In genomic region chr11:73162196-73162740, GRCh38 we compare ENCODE assay signal across 25 cellular contexts. TPM values are rescaled to one million over a fixed set of nuclear protein-coding genes. Genes with fewer than 3 reads are reported as not detected.
DNase-seq lines count a peak whose midpoint lies in the region; ATAC-seq, FAIRE-seq and TF ChIP-seq lines count a peak whose summit lies in the region.
"Had no signal": no experiment of that assay in that cellular context is flagged by ENCODE, and none has a peak within 500 bp of the region (broad histone marks: within the 10 kb centered on the region; RNA-seq: fewer than 3 reads in every experiment).

No MANE protein-coding gene starts in this region.

- H3K27ac Mint-ChIP-seq in stimulated activated effector memory CD8-positive, alpha-beta T cell treated with anti-CD3 and anti-CD28 coated beads, Interleukin-12 subunit alpha, Interleukin-12 subunit beta, amount 100 ng/mL, for 72 hours = peak overlapping the region; percentile 29
- H3K27ac Mint-ChIP-seq: T-helper 17 cell had no signal

- H3K9ac ChIP-seq in Karpas-422 (ENCODE audit: low read length) (peak overlapping the region; percentile 9; the same call in 1 of the 2 replicates), GM12878 (ENCODE audit: control insufficient read depth, insufficient read depth, low read length) (no peak overlapping the region), MM.1S (ENCODE audit: low read length) (no peak overlapping the region)

- TF ChIP-seq POLR2A in GM12878 (IDR thresholded peaks at IDR 0.05; ENCODE audit: low read depth, low read length) = no peak

- POLR2A ChIA-PET in GM12878 (lab: Charles Lee) = interaction anchor here (14.7 kb wide), 1 partner anchor 17 kb away, joined by 384 read pairs; the partner anchor contains the start of gene FCHSD2

- H3K36me3 ChIP-seq in Karpas-422 (ENCODE audit: insufficient read depth, low read length) (no peaks in the 10 kb centered on the region), GM12878 (ENCODE audit: control insufficient read depth in 2 of 2, insufficient read depth in 2 of 2, low read length in 1 of 2) (no peaks in the 10 kb centered on the region), MM.1S (replicated peaks; ENCODE audit: insufficient read depth, low read length) (no peaks in the 10 kb centered on the region)
- H3K36me3 ChIP-seq: HAP-1, heart right ventricle, upper lobe of right lung had no signal

- H3K9me2 ChIP-seq in Karpas-422 (replicated peaks; ENCODE audit: insufficient read depth, low read length) (no peaks in the 10 kb centered on the region), MM.1S (replicated peaks; ENCODE audit: insufficient read depth, low read length) (no peaks in the 10 kb centered on the region)

- peaks cover 8% of the 10 kb centered on the region; the same call in 1 of the 2 replicates for H3F3A ChIP-seq in MM.1S (ENCODE audit: insufficient read depth, low read length)

- no peak overlapping the region for H3K4me3 ChIP-seq in Karpas-422 (ENCODE audit: low read length)
- H3K4me3 ChIP-seq in GM12878 = no peak overlapping the region
- H3K4me3 ChIP-seq in MM.1S (ENCODE audit: low read length) = no peak overlapping the region
- H3K4me3 ChIP-seq: A549, HAP-1, heart right ventricle, upper lobe of right lung had no signal

- H3K9me3 ChIP-seq in Karpas-422 (ENCODE audit: low read length) = no peaks in the 10 kb centered on the region
- no peaks in the 10 kb centered on the region; the same call in 2 of the 3 replicates for H3K9me3 ChIP-seq in GM12878 (replicated peaks; ENCODE audit: control insufficient read depth, insufficient read depth, low read length)
- H3K9me3 ChIP-seq in MM.1S (replicated peaks; ENCODE audit: insufficient read depth, low read length) = no peaks in the 10 kb centered on the region
- H3K9me3 ChIP-seq: A549, HAP-1, heart right ventricle, upper lobe of right lung had no signal

- CTCF ChIA-PET in GM12878 (lab: Yijun Ruan, JAX) = interaction anchor here (0.7 to 11.0 kb wide), 10 partner anchors 10 to 140 kb away, joined by 3 to 86 read pairs (median 5); partner anchors contain the start of gene FCHSD2

- H3K27me3 ChIP-seq in Karpas-422 (ENCODE audit: low read length) (no peaks in the 10 kb centered on the region), GM12878 (replicated peaks in 1 of 2; ENCODE audit: control insufficient read depth in 2 of 2, insufficient read depth in 2 of 2, low read length in 1 of 2) (no peaks in the 10 kb centered on the region), MM.1S (replicated peaks; ENCODE audit: insufficient read depth, low read length) (no peaks in the 10 kb centered on the region)
- H3K27me3 ChIP-seq: heart right ventricle, upper lobe of right lung had no signal

- in situ Hi-C loops in GM12878 (cut with MboI) = no loop called here

- DNase-seq in activated CD8-positive, alpha-beta memory T cell treated with anti-CD3 and anti-CD28 coated beads, Interleukin-2, amount 50 U/mL, for 48 hours = peak; percentile 29
- no peak for DNase-seq in activated CD8-positive, alpha-beta memory T cell treated with anti-CD3 and anti-CD28 coated beads for 24 hours
- DNase-seq in Karpas-422 = no peak
- DNase-seq in GM12878 (ENCODE audit: low read depth, low spot score) = no peak
- DNase-seq in stimulated activated effector memory CD8-positive, alpha-beta T cell treated with anti-CD3 and anti-CD28 coated beads, Interleukin-12 subunit alpha, Interleukin-12 subunit beta, amount 100 ng/mL, for 72 hours (ENCODE audit: low spot score in 2 of 2) = no peak
- DNase-seq in MM.1S = no peak
- DNase-seq: activated CD8-positive, alpha-beta memory T cell treated with anti-CD3 and anti-CD28 coated beads, Interleukin-2, amount 50 U/mL, for 4 hours; COR-L47; DMS79 treated with DMSO at 0.1 percent for 48 hours; effector CD4-positive, alpha-beta T cell; erythroblast; foreskin fibroblast; heart right ventricle; left colon; mesendoderm; NCI-H1694; NCI-H2171; NCI-H524 treated with DMSO at 0.1 percent for 48 hours; T-helper 17 cell; upper lobe of right lung had no signal

- H3K27ac ChIP-seq in Karpas-422 (ENCODE audit: low read length) (peak overlapping the region; percentile 94), GM12878 (ENCODE audit: control insufficient read depth, insufficient read depth) (no peak overlapping the region), MM.1S (ENCODE audit: low read length) (no peak overlapping the region)
- H3K27ac ChIP-seq: A549, heart right ventricle, RWPE1, upper lobe of right lung had no signal

- WGBS in GM12878 (ENCODE audit: insufficient coverage, insufficient replicate concordance, low lambda C conversion rate, missing lambda C conversion rate) = 84% methylated on average over 10 of the region's 10 CpGs

- H3K79me2 ChIP-seq in Karpas-422 (ENCODE audit: low read length) = peaks cover 7% of the 10 kb centered on the region; the same call in 1 of the 2 replicates
- H3K79me2 ChIP-seq in GM12878 (ENCODE audit: control insufficient read depth, insufficient read depth, low read length) = peaks cover 30% of the 10 kb centered on the region
- H3K79me2 ChIP-seq in MM.1S (ENCODE audit: low read length) = no peaks in the 10 kb centered on the region

- TF ChIP-seq RAD21 in GM12878 (IDR thresholded peaks at IDR 0.05; ENCODE audit: insufficient read depth, low read depth, low read length) = no peak

- no TSS peak for BruUV-seq in GM12878 (replicated peaks; lab: Mats Ljungman, UMichigan)

- TF ChIP-seq EP300 in GM12878 (IDR thresholded peaks at IDR 0.05; ENCODE audit: borderline replicate concordance in 1 of 2, control insufficient read depth in 1 of 2, low read depth in 2 of 2, low read length in 2 of 2) = no peak

- no peaks in the 10 kb centered on the region for H4K20me1 ChIP-seq in Karpas-422 (ENCODE audit: insufficient read depth, low read depth, low read length)
- H4K20me1 ChIP-seq in GM12878 (ENCODE audit: control insufficient read depth, insufficient read depth) = no peaks in the 10 kb centered on the region
- no peaks in the 10 kb centered on the region for H4K20me1 ChIP-seq in MM.1S (ENCODE audit: insufficient read depth, low read length)

- RAD21 ChIA-PET in GM12878 (lab: Charles Lee; ENCODE audit: unreplicated experiment) = interaction anchor here (1.1 to 19.6 kb wide), 4 partner anchors 14 to 114 kb away, joined by 3 to 441 read pairs (median 63); partner anchors contain the start of gene FCHSD2

- no peak overlapping the region for H2AFZ ChIP-seq in Karpas-422 (ENCODE audit: low read length)
- peak overlapping the region; percentile 4; the same call in 1 of the 2 replicates for H2AFZ ChIP-seq in GM12878 (ENCODE audit: control insufficient read depth, low read depth, low read length)
- no peak overlapping the region for H2AFZ ChIP-seq in MM.1S (ENCODE audit: low read length)

- ATAC-seq in GM12878 (no peak; the same call in 2 of the 3 replicates), GM19452 (IDR thresholded peaks at IDR 0.05; ENCODE audit: unreplicated experiment) (no peak), GM21423 (IDR thresholded peaks at IDR 0.05; ENCODE audit: unreplicated experiment) (no peak)
- no peak for ATAC-seq in stimulated activated effector memory CD8-positive, alpha-beta T cell treated with anti-CD3 and anti-CD28 coated beads, Interleukin-12 subunit alpha, Interleukin-12 subunit beta, amount 100 ng/mL, for 72 hours
- ATAC-seq: A549, heart right ventricle, left colon, T-helper 17 cell, upper lobe of right lung had no signal

- peaks cover 75% of the 10 kb centered on the region for H3K4me1 ChIP-seq in Karpas-422 (ENCODE audit: low read length)
- H3K4me1 ChIP-seq in GM12878 (ENCODE audit: control insufficient read depth, insufficient read depth, low read length) = peaks cover 33% of the 10 kb centered on the region
- H3K4me1 ChIP-seq in MM.1S (ENCODE audit: low read length) = peaks cover 18% of the 10 kb centered on the region
- H3K4me1 ChIP-seq: A549, HAP-1 had no signal

- no peak overlapping the region for H3K4me3 Mint-ChIP-seq in stimulated activated effector memory CD8-positive, alpha-beta T cell treated with anti-CD3 and anti-CD28 coated beads, Interleukin-12 subunit alpha, Interleukin-12 subunit beta, amount 100 ng/mL, for 72 hours
- H3K4me3 Mint-ChIP-seq: T-helper 17 cell had no signal

- TF ChIP-seq CTCF in GM12878 (IDR thresholded peaks at IDR 0.05 in 2 of 3, conservative IDR thresholded peaks at IDR 0.05 in 1 of 3; ENCODE audit: control insufficient read depth in 2 of 3, extremely low read depth in 1 of 3, insufficient read depth in 1 of 3, low read depth in 3 of 3, low read length in 3 of 3) (no peak), MM.1S (IDR thresholded peaks at IDR 0.05; ENCODE audit: low read length) (no peak)

- no peaks in the 10 kb centered on the region for H3K9me3 Mint-ChIP-seq in stimulated activated effector memory CD8-positive, alpha-beta T cell treated with anti-CD3 and anti-CD28 coated beads, Interleukin-12 subunit alpha, Interleukin-12 subunit beta, amount 100 ng/mL, for 72 hours

- H3K4me2 ChIP-seq in Karpas-422 (ENCODE audit: low read depth, low read length, poor library complexity, severe bottlenecking) (peak overlapping the region; percentile 10), GM12878 (ENCODE audit: control insufficient read depth, insufficient read depth) (0 out of 2 replicates have a peak overlapping the region, but pooled peaks have one; percentile 9), MM.1S (ENCODE audit: low read depth, low read length) (no peak overlapping the region)
- H3K4me2 ChIP-seq: A549 had no signal

- intact Hi-C loops in GM12878 (cut with micrococcal nuclease; ENCODE audit: unreplicated experiment) = no loop called here

- no peaks in the 10 kb centered on the region for H3K4me1 Mint-ChIP-seq in stimulated activated effector memory CD8-positive, alpha-beta T cell treated with anti-CD3 and anti-CD28 coated beads, Interleukin-12 subunit alpha, Interleukin-12 subunit beta, amount 100 ng/mL, for 72 hours
- H3K4me1 Mint-ChIP-seq: T-helper 17 cell had no signal

- no peaks in the 10 kb centered on the region for H3K36me3 Mint-ChIP-seq in stimulated activated effector memory CD8-positive, alpha-beta T cell treated with anti-CD3 and anti-CD28 coated beads, Interleukin-12 subunit alpha, Interleukin-12 subunit beta, amount 100 ng/mL, for 72 hours

- no peak for FAIRE-seq in GM12878 (lab: Jason Lieb, UNC)
- FAIRE-seq: A549 had no signal

- SMC1A ChIA-PET in GM12878 (lab: Charles Lee; ENCODE audit: uncharacterized antibody, unreplicated experiment) = interaction anchor here (1.0 to 37.3 kb wide), 5 partner anchors 6 to 346 kb away, joined by 3 to 926 read pairs (median 6); partner anchors contain the start of gene FCHSD2

RNA-seq across cellular contexts. Expression of gene FCHSD2, which starts 20.1 kb away (rescaled TPM):
- 41.1 and 48.2 TPM in 2 replicates for total RNA-seq in Karpas-422 (2014; rRNA removed; shearing (Covaris generic); ENCODE audit: low replicate concordance)
- 80.2 and 85.2 TPM in 2 replicates for total RNA-seq in GM12878 (2013; cell fraction: nucleolus; rRNA removed)
- total RNA-seq in GM12878 (2014; rRNA removed) = 19.5 and 21.1 TPM in 2 replicates
- total RNA-seq in GM12878 (2014; rRNA removed; fragmentation: Illumina TruSeq; extraction: Trizol) = 39.2 and 42.5 TPM in 2 replicates
- total RNA-seq in GM12878 (2021) = 82.8 and 89.8 TPM in 2 replicates
- polyA plus RNA-seq in GM12878 (2011; ENCODE audit: low read depth) = 26.8 TPM
- polyA plus RNA-seq in GM12878 (2011; rRNA removed) = 52.7 and 68.3 TPM in 2 replicates
- polyA plus RNA-seq in GM12878 (2011; cell fraction: cytosol; rRNA removed) = 34.0 and 36.1 TPM in 2 replicates
- 55.8 and 56.5 TPM in 2 replicates for polyA plus RNA-seq in GM12878 (2011; cell fraction: nucleus; rRNA removed)
- 27.1 and 40.7 TPM in 2 replicates for polyA plus RNA-seq in GM12878 (2012)
- 62.4 and 70.9 TPM in 2 replicates for polyA plus RNA-seq in GM12878 (2014; fragmentation: Illumina TruSeq; extraction: Trizol)
- 10 to 100 TPM; 13.2 to 15.4 TPM for polyA plus RNA-seq in GM12878 (2014; fragmentation: Nextera tagmentation; extraction: Ambion mirVana)
- 43.0 and 44.6 TPM in 2 replicates for polyA plus RNA-seq in GM12878 (2014; rRNA removed)
- 10 to 100 TPM; 58.7 to 68.4 TPM for polyA plus RNA-seq in GM12878 (2016; fragmentation: Nextera tagmentation; extraction: Ambion mirVana)
- polyA minus RNA-seq in GM12878 (2011; rRNA and poly(A)+ RNA removed) = 46.8 and 48.8 TPM in 2 replicates
- 30.5 and 31.3 TPM in 2 replicates for polyA minus RNA-seq in GM12878 (2011; cell fraction: cytosol; rRNA and poly(A)+ RNA removed)
- polyA minus RNA-seq in GM12878 (2011; cell fraction: nucleus; rRNA and poly(A)+ RNA removed) = 36.1 and 52.3 TPM in 2 replicates

RNA-seq across cellular contexts. Expression of gene P2RY2, which starts 55.8 kb away (rescaled TPM):
- total RNA-seq in Karpas-422 (2014; rRNA removed; shearing (Covaris generic); ENCODE audit: low replicate concordance) = not detected in 2 replicates
- 1.6 and 1.8 TPM in 2 replicates for total RNA-seq in GM12878 (2013; cell fraction: nucleolus; rRNA removed)
- total RNA-seq in GM12878 (2014; rRNA removed) = 0.05 and 0.17 TPM in 2 replicates
- not detected in 2 replicates for total RNA-seq in GM12878 (2014; rRNA removed; fragmentation: Illumina TruSeq; extraction: Trizol)
- 0.19 and 0.23 TPM in 2 replicates for total RNA-seq in GM12878 (2021)
- not detected for polyA plus RNA-seq in GM12878 (2011; ENCODE audit: low read depth)
- not detected in 2 replicates for polyA plus RNA-seq in GM12878 (2011; rRNA removed)
- not detected in 2 replicates for polyA plus RNA-seq in GM12878 (2011; cell fraction: cytosol; rRNA removed)
- polyA plus RNA-seq in GM12878 (2011; cell fraction: nucleus; rRNA removed) = not detected in 2 replicates
- polyA plus RNA-seq in GM12878 (2012) = 0.11 TPM in 1 of 2 replicates, not detected in the other
- 0.03 TPM in 1 of 2 replicates, not detected in the other for polyA plus RNA-seq in GM12878 (2014; fragmentation: Illumina TruSeq; extraction: Trizol)
- polyA plus RNA-seq in GM12878 (2014; fragmentation: Nextera tagmentation; extraction: Ambion mirVana) = not detected
- 0.04 TPM in 1 of 2 replicates, not detected in the other for polyA plus RNA-seq in GM12878 (2014; rRNA removed)
- polyA plus RNA-seq in GM12878 (2016; fragmentation: Nextera tagmentation; extraction: Ambion mirVana) = not detected
- not detected in 2 replicates for polyA minus RNA-seq in GM12878 (2011; rRNA and poly(A)+ RNA removed)
- not detected in 2 replicates for polyA minus RNA-seq in GM12878 (2011; cell fraction: cytosol; rRNA and poly(A)+ RNA removed)
- polyA minus RNA-seq in GM12878 (2011; cell fraction: nucleus; rRNA and poly(A)+ RNA removed) = not detected in 2 replicates
